Comparison of ENCODE assay signal across 12 cellular contexts in genomic region chr10:49053053-49053997, GRCh38.
DNase-seq lines count a peak whose midpoint lies in the region; ATAC-seq and TF ChIP-seq lines count a peak whose summit lies in the region.
"Had no signal": no experiment of that assay in that cellular context is flagged by ENCODE, and none has a peak within 500 bp of the region (broad histone marks: within the 10 kb centered on the region; RNA-seq: fewer than 3 reads in every experiment).

No MANE protein-coding gene starts in this region.

- no peaks in the 10 kb centered on the region for H3F3A ChIP-seq in smooth muscle cell (ENCODE audit: low read depth)

- no peaks in the 10 kb centered on the region for H3K4me1 ChIP-seq in prostate gland (replicated peaks)
- H3K4me1 ChIP-seq in transverse colon = no peaks in the 10 kb centered on the region
- no peaks in the 10 kb centered on the region for H3K4me1 ChIP-seq in smooth muscle cell (ENCODE audit: low read depth)

- H3K36me3 ChIP-seq in prostate gland = no peaks in the 10 kb centered on the region
- H3K36me3 ChIP-seq in transverse colon = no peaks in the 10 kb centered on the region
- no peaks in the 10 kb centered on the region for H3K36me3 ChIP-seq in smooth muscle cell (ENCODE audit: low read depth)

- H3K27ac ChIP-seq in prostate gland (no peak overlapping the region), transverse colon (no peak overlapping the region), smooth muscle cell (ENCODE audit: low read depth) (no peak overlapping the region)
- H3K27ac ChIP-seq: ascending aorta had no signal

- no peaks in the 10 kb centered on the region for H4K20me1 ChIP-seq in smooth muscle cell (ENCODE audit: low read depth)

- no peak overlapping the region for H3K4me2 ChIP-seq in smooth muscle cell

- no peak for TF ChIP-seq EP300 in transverse colon (IDR thresholded peaks at IDR 0.05; ENCODE audit: low read depth)

- TF ChIP-seq CTCF in prostate gland (IDR thresholded peaks at IDR 0.05) = no peak
- no peak for TF ChIP-seq CTCF in transverse colon (IDR thresholded peaks at IDR 0.05)
- TF ChIP-seq CTCF in smooth muscle cell (IDR thresholded peaks at IDR 0.05; ENCODE audit: borderline replicate concordance, insufficient read depth, poor library complexity, severe bottlenecking) = no peak

- no peak overlapping the region for H3K4me3 ChIP-seq in prostate gland
- no peak overlapping the region for H3K4me3 ChIP-seq in transverse colon
- H3K4me3 ChIP-seq in smooth muscle cell = no peak overlapping the region
- H3K4me3 ChIP-seq: ascending aorta had no signal

- no peaks in the 10 kb centered on the region for H3K79me2 ChIP-seq in smooth muscle cell (ENCODE audit: low read depth)

- H3K9ac ChIP-seq in smooth muscle cell (ENCODE audit: low read depth) = no peak overlapping the region

- ATAC-seq in GM19351 (IDR thresholded peaks at IDR 0.05; ENCODE audit: unreplicated experiment) = peak; percentile 83
- peak; percentile 83 for ATAC-seq in HG02852 (IDR thresholded peaks at IDR 0.05; ENCODE audit: unreplicated experiment)

- H3K27me3 ChIP-seq in prostate gland (replicated peaks; ENCODE audit: insufficient read depth) = no peaks in the 10 kb centered on the region
- H3K27me3 ChIP-seq in transverse colon = no peaks in the 10 kb centered on the region
- no peaks in the 10 kb centered on the region for H3K27me3 ChIP-seq in smooth muscle cell (ENCODE audit: low read depth)
- H3K27me3 ChIP-seq: ascending aorta had no signal

- TF ChIP-seq POLR2A in prostate gland (IDR thresholded peaks at IDR 0.05) (no peak), transverse colon (IDR thresholded peaks at IDR 0.05) (no peak)

- WGBS in prostate gland = 63% methylated on average over 11 of the region's 11 CpGs
- 36 to 62% methylated on average over 2 to 11 of the region's 11 CpGs for WGBS in transverse colon (ENCODE audit: low coverage in 1 of 2), 2 donors
- WGBS in smooth muscle cell (ENCODE audit: low lambda C conversion rate) = 88% methylated on average over 11 of the region's 11 CpGs

- in situ Hi-C loops in transverse colon (cut with MboI; ENCODE audit: low pct_ligation_motif_present in 1 of 4, low pct_unique_long_range_greater_than_20kb in 1 of 4, low sequenced_read_pairs in 3 of 4) = no loop called here

- H3K9me3 ChIP-seq in prostate gland (no peaks in the 10 kb centered on the region), transverse colon (no peaks in the 10 kb centered on the region), smooth muscle cell (replicated peaks; ENCODE audit: low read depth) (no peaks in the 10 kb centered on the region)
- H3K9me3 ChIP-seq: ascending aorta had no signal

- no peak overlapping the region for H2AFZ ChIP-seq in smooth muscle cell (ENCODE audit: low read depth)

- DNase-seq in RPMI8226 (peak; percentile 98), prostate gland (ENCODE audit: low spot score) (peak; percentile 26), NCI-H1436 treated with DMSO at 0.1 percent for 48 hours (lab: John Stamatoyannopoulos, UW) (no peak), medulla oblongata (ENCODE audit: extremely low spot score) (no peak), transverse colon (no peak), smooth muscle cell (lab: John Stamatoyannopoulos, UW; ENCODE audit: unreplicated experiment) (no peak)
- DNase-seq: activated B cell treated with CpG ODN at 0.5 μM for 24 hours, foreskin melanocyte, NCI-H774 had no signal

- intact Hi-C loops in prostate gland (cut with DNase I) = no loop called here
- intact Hi-C loops in transverse colon (cut with DNase I; ENCODE audit: low total_unique reads) = no loop called here

Comparison
In these comparisons a context has a peak if more than half of its experiments do, and no peak if none do; other contexts are left out.
1. DNase-seq: peak in RPMI8226 (single experiment) and prostate gland (single experiment); none in NCI-H1436 treated with DMSO at 0.1 percent for 48 hours (single experiment), medulla oblongata (single experiment), transverse colon (single experiment) and smooth muscle cell (single experiment).